Comparison of ENCODE assay signal across 20 cellular contexts in genomic region chr12:46554461-46554860, GRCh38.
A peak's percentile ranks its signal among the peaks of the same experiment; 100 is the strongest.
DNase-seq lines count a peak whose midpoint lies in the region; ATAC-seq and TF ChIP-seq lines count a peak whose summit lies in the region.
"Had no signal": no experiment of that assay in that cellular context is flagged by ENCODE, and none has a peak within 500 bp of the region (broad histone marks: within the 10 kb centered on the region; RNA-seq: fewer than 3 reads in every experiment).

No MANE protein-coding gene starts in this region.

- H3K4me3 Mint-ChIP-seq in nephron: no peak overlapping the region
- H3K4me3 Mint-ChIP-seq: activated T-cell treated with anti-CD3 and anti-CD28 coated beads, Interleukin-2, amount 50 U/mL, for 4 hours; neural crest cell had no signal

- H3K4me3 ChIP-seq in SK-N-SH (ENCODE audit: low read depth in 2 of 2, low read length in 1 of 2) (no peak overlapping the region), coronary artery (no peak overlapping the region), transverse colon (no peak overlapping the region)
- H3K4me3 ChIP-seq: thyroid gland had no signal

- intact Hi-C loops in transverse colon (cut with DNase I; ENCODE audit: low total_unique reads): no loop called here

- H3K27ac Mint-ChIP-seq in nephron: peak overlapping the region; percentile 92 to 99 (median 99)

- H3K9ac ChIP-seq in SK-N-SH: peak overlapping the region; percentile 84; the same call in 1 of the 2 replicates

- CTCF ChIA-PET in SK-N-SH (lab: Yijun Ruan, JAX): no interaction called here

- H3K36me3 ChIP-seq in SK-N-SH (replicated peaks in 1 of 2; ENCODE audit: control insufficient read depth in 1 of 2, insufficient read depth in 2 of 2, low read length in 1 of 2): no peaks in the 10 kb centered on the region
- H3K36me3 ChIP-seq in transverse colon: no peaks in the 10 kb centered on the region
- H3K36me3 ChIP-seq: thyroid gland had no signal

- peaks cover 65% of the 10 kb centered on the region for H3K4me1 Mint-ChIP-seq in nephron

- H3K27me3 ChIP-seq in SK-N-SH (ENCODE audit: insufficient read depth): no peaks in the 10 kb centered on the region
- H3K27me3 ChIP-seq in transverse colon: no peaks in the 10 kb centered on the region
- H3K27me3 ChIP-seq: thyroid gland had no signal

- H3K4me1 ChIP-seq in SK-N-SH (ENCODE audit: control insufficient read depth in 1 of 2, insufficient read depth in 2 of 2, low read depth in 1 of 2, low read length in 1 of 2) (peaks cover 5 to 65% of the 10 kb centered on the region in 2 experiments), transverse colon (peaks cover 0 to 11% (median 0%) of the 10 kb centered on the region in 4 donors)

- no peaks in the 10 kb centered on the region for H4K20me1 ChIP-seq in SK-N-SH (ENCODE audit: insufficient read depth)

- no peaks in the 10 kb centered on the region for H3K27me3 Mint-ChIP-seq in nephron (ENCODE audit: low read depth)

- TF ChIP-seq RAD21 in SK-N-SH (IDR thresholded peaks at IDR 0.05; ENCODE audit: low read length): no peak

- H3K4me2 ChIP-seq in SK-N-SH: no peak overlapping the region

- H3K9me3 ChIP-seq in SK-N-SH (no peaks in the 10 kb centered on the region), transverse colon (no peaks in the 10 kb centered on the region)
- H3K9me3 ChIP-seq: thyroid gland had no signal

- no peaks in the 10 kb centered on the region for H3K36me3 Mint-ChIP-seq in nephron (ENCODE audit: low read depth)

- H3K9me2 ChIP-seq in SK-N-SH: no peaks in the 10 kb centered on the region

- no peaks in the 10 kb centered on the region for H3K9me3 Mint-ChIP-seq in nephron
- H3K9me3 Mint-ChIP-seq: activated T-cell treated with anti-CD3 and anti-CD28 coated beads, Interleukin-2, amount 50 U/mL, for 4 hours; neural crest cell had no signal

- ATAC-seq in SK-N-SH treated with all-trans-retinoic acid at 6 μM for 48 hours: no peak
- no peak for ATAC-seq in HG03432 (IDR thresholded peaks at IDR 0.05; ENCODE audit: unreplicated experiment)
- ATAC-seq: activated T-cell treated with anti-CD3 and anti-CD28 coated beads, Interleukin-2, amount 50 U/mL, for 4 hours; right cardiac atrium had no signal

- H3K27ac ChIP-seq in SK-N-SH (ENCODE audit: low read depth in 2 of 2, low read length in 1 of 2) (peak overlapping the region; percentile 93 to 100; a peak in 3 of 4 replicates), coronary artery (peak overlapping the region; percentile 24 to 47), transverse colon (peak overlapping the region; percentile 39 to 62 (median 54))
- H3K27ac ChIP-seq: C4-2B had no signal

- H3K79me2 ChIP-seq in SK-N-SH (ENCODE audit: insufficient read depth): no peaks in the 10 kb centered on the region

- WGBS in SK-N-SH (ENCODE audit: low lambda C conversion rate): 88% methylated on average over 2 of the region's 2 CpGs
- 85 to 95% methylated on average over 2 of the region's 2 CpGs for WGBS in transverse colon (ENCODE audit: low coverage in 1 of 2), 2 donors

- TF ChIP-seq CTCF in SK-N-SH (IDR thresholded peaks at IDR 0.05): no peak
- TF ChIP-seq CTCF in coronary artery (IDR thresholded peaks at IDR 0.05): no peak
- no peak for TF ChIP-seq CTCF in nephron (IDR thresholded peaks at IDR 0.05; ENCODE audit: unreplicated experiment in 3 of 3)
- no peak for TF ChIP-seq CTCF in transverse colon (IDR thresholded peaks at IDR 0.05)

- TF ChIP-seq EP300 in SK-N-SH (IDR thresholded peaks at IDR 0.05; ENCODE audit: borderline replicate concordance in 1 of 2, low read depth in 1 of 2, low read length in 1 of 2) (no peak), transverse colon (IDR thresholded peaks at IDR 0.05; ENCODE audit: low read depth) (no peak)

- H2AFZ ChIP-seq in SK-N-SH (ENCODE audit: low read depth): no peak overlapping the region

- H3F3A ChIP-seq in SK-N-SH (replicated peaks; ENCODE audit: insufficient read depth): peaks cover 48% of the 10 kb centered on the region

- POLR2A ChIA-PET in SK-N-SH (lab: Yijun Ruan, JAX): no interaction called here

- in situ Hi-C loops in transverse colon (cut with MboI; ENCODE audit: low pct_ligation_motif_present in 1 of 4, low pct_unique_long_range_greater_than_20kb in 1 of 4, low sequenced_read_pairs in 3 of 4): no loop called here

- no peak for TF ChIP-seq POLR2A in transverse colon (IDR thresholded peaks at IDR 0.05)

- DNase-seq in SK-N-SH (no peak), coronary artery (ENCODE audit: low spot score) (no peak), transverse colon (no peak), HuH-7.5 (ENCODE audit: low spot score) (no peak), medulla oblongata (ENCODE audit: extremely low spot score) (no peak)
- DNase-seq: 8988T; activated CD4-positive, alpha-beta T cell treated with anti-CD3 and anti-CD28 coated beads, Interleukin-2, amount 50 U/mL, for 4 hours; activated T-cell treated with anti-CD3 and anti-CD28 coated beads, Interleukin-2, amount 50 U/mL, for 4 hours; caudate nucleus; DMS79 treated with DMSO at 0.1 percent for 48 hours; effector memory CD4-positive, alpha-beta T cell; NCI-H1105; right cardiac atrium; stimulated activated CD4-positive, alpha-beta T cell treated with anti-CD3 and anti-CD28 coated beads, Interleukin-4, amount 100 ng/mL, for 1 hour; thyroid gland had no signal

TF ChIP-seq in SK-N-SH, 30 proteins besides CTCF, POLR2A, EP300 and RAD21 (continues in another document):
- TF ChIP-seq TCF12 (IDR thresholded peaks at IDR 0.05) (no peak), ELF1 (IDR thresholded peaks at IDR 0.05) (no peak), PBX3 (IDR thresholded peaks at IDR 0.05) (no peak), ZBTB33 (IDR thresholded peaks at IDR 0.05; ENCODE audit: borderline replicate concordance, low read depth) (no peak), FOXJ3 (CRISPR knock-in tag; IDR thresholded peaks at IDR 0.05) (no peak), TAF1 (IDR thresholded peaks at IDR 0.05; ENCODE audit: borderline replicate concordance, low read depth, low read length) (no peak)

TF ChIP-seq in SK-N-SH treated with all-trans-retinoic acid at 6 μM for 48 hours, 23 proteins besides CTCF, POLR2A, EP300 and RAD21:
- TF ChIP-seq CSDC2 (CRISPR knock-in tag; IDR thresholded peaks at IDR 0.05): no peak
- no peak for TF ChIP-seq RARB (CRISPR knock-in tag; IDR thresholded peaks at IDR 0.05)
- no peak for TF ChIP-seq ZNF70 (CRISPR knock-in tag; IDR thresholded peaks at IDR 0.05)
- no peak for TF ChIP-seq POU6F1 (CRISPR knock-in tag; IDR thresholded peaks at IDR 0.05; ENCODE audit: borderline replicate concordance, low read depth)
- no peak for TF ChIP-seq CREB5 (CRISPR knock-in tag; IDR thresholded peaks at IDR 0.05; ENCODE audit: low read depth)
- no peak for TF ChIP-seq GLIS3 (CRISPR knock-in tag; IDR thresholded peaks at IDR 0.05)

Comparison
In these comparisons a context has a peak if more than half of its experiments do, and no peak if none do; other contexts are left out.
1. H3K27ac ChIP-seq: peak in every context shown above with its lines; median percentile 96 in SK-N-SH; 54 in transverse colon; 36 in coronary artery.